ENCODE assay signal across 18 cellular contexts in the genomic region with DNA sequence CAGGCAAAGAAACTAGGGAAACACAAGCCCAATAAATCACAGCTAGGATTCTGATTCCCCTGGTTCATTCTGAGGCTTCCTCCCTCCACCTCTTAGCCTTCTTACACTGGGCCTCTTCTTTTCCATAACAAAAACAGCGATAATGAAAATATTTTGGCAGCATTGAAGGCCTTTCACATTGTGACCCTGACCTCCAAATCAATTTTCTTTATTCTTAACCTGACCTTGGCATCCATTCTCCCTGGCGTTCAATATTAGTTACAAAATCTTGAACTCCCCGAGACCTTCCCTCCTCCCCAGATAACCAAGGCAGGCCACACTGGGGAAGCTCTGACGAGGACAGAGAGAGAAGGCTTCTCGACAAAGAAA.
DNase-seq lines count a peak whose midpoint lies in the region; TF ChIP-seq lines count a peak whose summit lies in the region.
"Had no signal": no experiment of that assay in that cellular context is flagged by ENCODE, and none has a peak within 500 bp of the region (broad histone marks: within the 10 kb centered on the region; RNA-seq: fewer than 3 reads in every experiment).

No MANE protein-coding gene starts in this region.

- H3K79me2 ChIP-seq in neural cell (replicated peaks; ENCODE audit: insufficient read depth, low read length) (no peaks in the 10 kb centered on the region), PC-9 (ENCODE audit: low read depth) (no peaks in the 10 kb centered on the region)

- H3K4me3 ChIP-seq in adipocyte (ENCODE audit: low read length) (peak overlapping the region; percentile 19), fibroblast of the aortic adventitia (ENCODE audit: low read depth, low read length) (no peak overlapping the region), neural cell (ENCODE audit: low read length) (no peak overlapping the region), PC-9 (no peak overlapping the region)
- H3K4me3 ChIP-seq: transverse colon had no signal

- H3K9me2 ChIP-seq in neural cell (ENCODE audit: insufficient read depth, low read length) (no peaks in the 10 kb centered on the region), PC-9 (ENCODE audit: insufficient read depth) (no peaks in the 10 kb centered on the region)

- H3K9ac ChIP-seq in adipocyte (ENCODE audit: low read length) (no peak overlapping the region), neural cell (ENCODE audit: low read length) (peak overlapping the region; percentile 18)

- CTCF ChIA-PET in PC-9 (lab: Charles Lee): no interaction called here

- POLR2A ChIA-PET in PC-9 (lab: Charles Lee; ENCODE audit: unreplicated experiment): no interaction called here

- TF ChIP-seq RAD21 in neural cell (conservative IDR thresholded peaks at IDR 0.05): no peak

- H3K4me1 ChIP-seq in adipocyte (ENCODE audit: control insufficient read depth, insufficient read depth, low read length) (peaks cover 11% of the 10 kb centered on the region), PC-9 (replicated peaks; ENCODE audit: insufficient read depth) (no peaks in the 10 kb centered on the region)
- H3K4me1 ChIP-seq: Caco-2, transverse colon had no signal

- H3K27me3 ChIP-seq in adipocyte (replicated peaks; ENCODE audit: control insufficient read depth, insufficient read depth, low read length): peaks cover 25% of the 10 kb centered on the region
- H3K27me3 ChIP-seq in neural cell (ENCODE audit: insufficient read depth, low read depth, low read length): no peaks in the 10 kb centered on the region
- peaks cover 80% of the 10 kb centered on the region for H3K27me3 ChIP-seq in PC-9 (ENCODE audit: insufficient read depth, low read depth)
- H3K27me3 ChIP-seq: transverse colon had no signal

- H3K27ac ChIP-seq in neural cell (ENCODE audit: low read length) (peak overlapping the region; percentile 21), temporal lobe (ENCODE audit: low read depth, low read length) (peak overlapping the region; percentile 79), PC-9 (no peak overlapping the region)
- H3K27ac ChIP-seq: RWPE1, transverse colon had no signal

- TF ChIP-seq EP300 in neural cell (conservative IDR thresholded peaks at IDR 0.05; ENCODE audit: poor library complexity, severe bottlenecking): no peak

- H3K4me2 ChIP-seq in neural cell (ENCODE audit: low read length) (no peak overlapping the region), PC-9 (no peak overlapping the region)

- intact Hi-C loops in PC-9 (cut with micrococcal nuclease; ENCODE audit: unreplicated experiment): no loop called here

- BruUV-seq in PC-9 (replicated peaks; lab: Mats Ljungman, UMichigan): no TSS peak

- H3F3A ChIP-seq in neural cell (ENCODE audit: insufficient read depth, low read length, poor library complexity, severe bottlenecking) (peaks cover 5% of the 10 kb centered on the region), PC-9 (ENCODE audit: insufficient read depth, low read depth) (no peaks in the 10 kb centered on the region)

- DNase-seq in adipocyte (ENCODE audit: low read depth): no peak
- peak; percentile 0 for DNase-seq in fibroblast of the aortic adventitia (ENCODE audit: low read depth)
- no peak for DNase-seq in SIG-M5 (lab: John Stamatoyannopoulos, UW)
- no peak for DNase-seq in PC-9
- DNase-seq in SKM-1 (lab: John Stamatoyannopoulos, UW; ENCODE audit: unreplicated experiment): no peak
- DNase-seq: activated CD4-positive, alpha-beta T cell treated with anti-CD3 and anti-CD28 coated beads for 36 hours; activated naive CD8-positive, alpha-beta T cell treated with anti-CD3 and anti-CD28 coated beads, Interleukin-2, amount 50 U/mL, for 24 hours; Caco-2; effector CD8-positive, alpha-beta T cell; islet precursor cell; Karpas-422; NCI-H1048; NCI-H2081 treated with DMSO at 0.1 percent for 48 hours; stimulated activated CD4-positive, alpha-beta T cell treated with anti-CD3 and anti-CD28 coated beads, Interleukin-15, amount 100 ng/mL, for 24 hours; transverse colon had no signal

- no peak overlapping the region for H2AFZ ChIP-seq in neural cell (ENCODE audit: low read depth, low read length)
- no peak overlapping the region for H2AFZ ChIP-seq in PC-9

- H4K20me1 ChIP-seq in neural cell (ENCODE audit: insufficient read depth) (no peaks in the 10 kb centered on the region), PC-9 (ENCODE audit: insufficient read depth) (no peaks in the 10 kb centered on the region)

- TF ChIP-seq CTCF in fibroblast of the aortic adventitia (IDR thresholded peaks at IDR 0.05; ENCODE audit: insufficient read depth, low read length) (no peak), neural cell (IDR thresholded peaks at IDR 0.05; ENCODE audit: poor library complexity, severe bottlenecking) (no peak), PC-9 (conservative IDR thresholded peaks at IDR 0.05) (no peak)

- H3K9me3 ChIP-seq in adipocyte (ENCODE audit: control insufficient read depth, low read length) (no peaks in the 10 kb centered on the region), neural cell (ENCODE audit: low read length) (no peaks in the 10 kb centered on the region), PC-9 (ENCODE audit: insufficient read depth, low read depth) (no peaks in the 10 kb centered on the region)
- H3K9me3 ChIP-seq: Caco-2, transverse colon had no signal

- no peaks in the 10 kb centered on the region for H3K36me3 ChIP-seq in adipocyte (ENCODE audit: control insufficient read depth, insufficient read depth, low read length, severe bottlenecking)
- H3K36me3 ChIP-seq in neural cell (ENCODE audit: insufficient read depth, low read length): no peaks in the 10 kb centered on the region
- no peaks in the 10 kb centered on the region for H3K36me3 ChIP-seq in PC-9 (ENCODE audit: low read depth)
- H3K36me3 ChIP-seq: transverse colon had no signal

TF ChIP-seq in neural cell, 6 proteins besides CTCF, POLR2A, EP300 and RAD21:
- TF ChIP-seq EZH2 (IDR thresholded peaks at IDR 0.05; ENCODE audit: borderline replicate concordance, insufficient read depth, low read length, poor library complexity, severe bottlenecking) (no peak), SMC3 (conservative IDR thresholded peaks at IDR 0.05; ENCODE audit: poor library complexity) (no peak), TAF1 (IDR thresholded peaks at IDR 0.05; ENCODE audit: low read depth) (no peak), MXI1 (conservative IDR thresholded peaks at IDR 0.05; ENCODE audit: poor library complexity, severe bottlenecking) (no peak), POLR2AphosphoS5 (IDR thresholded peaks at IDR 0.05) (no peak)
- TF ChIP-seq, protein P1, sequence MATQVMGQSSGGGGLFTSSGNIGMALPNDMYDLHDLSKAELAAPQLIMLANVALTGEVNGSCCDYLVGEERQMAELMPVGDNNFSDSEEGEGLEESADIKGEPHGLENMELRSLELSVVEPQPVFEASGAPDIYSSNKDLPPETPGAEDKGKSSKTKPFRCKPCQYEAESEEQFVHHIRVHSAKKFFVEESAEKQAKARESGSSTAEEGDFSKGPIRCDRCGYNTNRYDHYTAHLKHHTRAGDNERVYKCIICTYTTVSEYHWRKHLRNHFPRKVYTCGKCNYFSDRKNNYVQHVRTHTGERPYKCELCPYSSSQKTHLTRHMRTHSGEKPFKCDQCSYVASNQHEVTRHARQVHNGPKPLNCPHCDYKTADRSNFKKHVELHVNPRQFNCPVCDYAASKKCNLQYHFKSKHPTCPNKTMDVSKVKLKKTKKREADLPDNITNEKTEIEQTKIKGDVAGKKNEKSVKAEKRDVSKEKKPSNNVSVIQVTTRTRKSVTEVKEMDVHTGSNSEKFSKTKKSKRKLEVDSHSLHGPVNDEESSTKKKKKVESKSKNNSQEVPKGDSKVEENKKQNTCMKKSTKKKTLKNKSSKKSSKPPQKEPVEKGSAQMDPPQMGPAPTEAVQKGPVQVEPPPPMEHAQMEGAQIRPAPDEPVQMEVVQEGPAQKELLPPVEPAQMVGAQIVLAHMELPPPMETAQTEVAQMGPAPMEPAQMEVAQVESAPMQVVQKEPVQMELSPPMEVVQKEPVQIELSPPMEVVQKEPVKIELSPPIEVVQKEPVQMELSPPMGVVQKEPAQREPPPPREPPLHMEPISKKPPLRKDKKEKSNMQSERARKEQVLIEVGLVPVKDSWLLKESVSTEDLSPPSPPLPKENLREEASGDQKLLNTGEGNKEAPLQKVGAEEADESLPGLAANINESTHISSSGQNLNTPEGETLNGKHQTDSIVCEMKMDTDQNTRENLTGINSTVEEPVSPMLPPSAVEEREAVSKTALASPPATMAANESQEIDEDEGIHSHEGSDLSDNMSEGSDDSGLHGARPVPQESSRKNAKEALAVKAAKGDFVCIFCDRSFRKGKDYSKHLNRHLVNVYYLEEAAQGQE (IDR thresholded peaks at IDR 0.05; ENCODE audit: borderline replicate concordance): no peak
